ENCODE assay signal across 30 cellular contexts in the genomic region with DNA sequence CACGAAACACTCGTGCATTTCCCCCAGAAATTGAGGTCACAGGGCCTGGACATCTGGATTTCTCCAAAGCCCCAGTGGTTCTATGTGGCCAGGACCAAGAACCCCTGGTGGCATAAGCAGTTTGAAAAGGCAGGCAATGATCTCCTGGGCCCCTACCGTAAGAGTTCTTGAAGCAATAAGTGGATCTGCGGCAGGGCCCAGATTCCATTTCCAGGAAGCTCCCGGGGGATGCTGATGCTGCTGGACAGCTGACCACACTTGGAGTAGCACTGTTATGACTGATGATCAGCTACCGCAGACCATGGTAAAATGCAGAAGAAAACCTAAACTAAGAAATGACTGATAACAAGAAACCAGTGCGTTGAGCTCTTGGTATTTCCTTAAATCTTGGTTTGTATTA.
"Had no signal": no experiment of that assay in that cellular context is flagged by ENCODE, and none has a peak within 500 bp of the region (broad histone marks: within the 10 kb centered on the region; RNA-seq: fewer than 3 reads in every experiment).

No MANE protein-coding gene starts in this region.

- H3K4me1 ChIP-seq: breast epithelium had no signal

- H3K27ac Mint-ChIP-seq: activated CD4-positive, alpha-beta memory T cell treated with anti-CD3 and anti-CD28 coated beads for 36 hours; activated CD4-positive, alpha-beta T cell treated with anti-CD3 and anti-CD28 coated beads for 36 hours; activated CD4-positive, alpha-beta T cell treated with anti-CD3 and anti-CD28 coated beads, Interleukin-2, amount 10 ng/mL, durations not matched to agents 24 days and 14 days; activated naive CD4-positive, alpha-beta T cell treated with anti-CD3 and anti-CD28 coated beads, Interleukin-2, amount 50 U/mL, for 24 hours; activated naive CD8-positive, alpha-beta T cell treated with anti-CD3 and anti-CD28 coated beads for 36 hours; activated naive CD8-positive, alpha-beta T cell treated with anti-CD3 and anti-CD28 coated beads, Interleukin-2, amount 50 U/mL, for 24 hours; activated T-helper 1 cell treated with anti-CD3 and anti-CD28 coated beads, Interleukin-12 subunit alpha, Interleukin-12 subunit beta, Interleukin-2, Interleukin-4 antibody, amounts not matched to agents 30 ng/mL and 10 ng/mL and 1 ng/mL, durations not matched to agents 14 hours and 24 hours and 36 hours; activated T-helper 2 cell treated with anti-CD3 and anti-CD28 coated beads, Interferon-gamma antibody, Interleukin-2, Interleukin-4, amounts not matched to agents 10 μg/mL and 5 μg/mL and 100 μg/mL, durations not matched to agents 14 hours and 24 hours and 36 hours; brain had no signal

- H3K4me3 Mint-ChIP-seq: activated CD4-positive, alpha-beta memory T cell treated with anti-CD3 and anti-CD28 coated beads for 36 hours; activated CD4-positive, alpha-beta T cell treated with anti-CD3 and anti-CD28 coated beads for 36 hours; activated CD4-positive, alpha-beta T cell treated with anti-CD3 and anti-CD28 coated beads, Interleukin-2, amount 10 ng/mL, durations not matched to agents 24 days and 14 days; activated naive CD4-positive, alpha-beta T cell treated with anti-CD3 and anti-CD28 coated beads for 36 hours; activated naive CD4-positive, alpha-beta T cell treated with anti-CD3 and anti-CD28 coated beads, Interleukin-2, amount 50 U/mL, for 24 hours; activated naive CD8-positive, alpha-beta T cell treated with anti-CD3 and anti-CD28 coated beads for 36 hours; activated naive CD8-positive, alpha-beta T cell treated with anti-CD3 and anti-CD28 coated beads, Interleukin-2, amount 50 U/mL, for 24 hours; activated T-cell treated with anti-CD3 and anti-CD28 coated beads, Interleukin-2, amount 50 U/mL, for 4 hours; activated T-helper 1 cell treated with anti-CD3 and anti-CD28 coated beads, Interleukin-12 subunit alpha, Interleukin-12 subunit beta, Interleukin-2, Interleukin-4 antibody, amounts not matched to agents 30 ng/mL and 10 ng/mL and 1 ng/mL, durations not matched to agents 14 hours and 24 hours and 36 hours; brain; effector memory CD8-positive, alpha-beta T cell had no signal

- ATAC-seq: activated CD4-positive, alpha-beta T cell treated with anti-CD3 and anti-CD28 coated beads for 36 hours; activated naive CD8-positive, alpha-beta T cell treated with anti-CD3 and anti-CD28 coated beads, Interleukin-2, amount 50 U/mL, for 24 hours; activated T-cell treated with anti-CD3 and anti-CD28 coated beads, Interleukin-2, amount 50 U/mL, for 4 hours; effector memory CD8-positive, alpha-beta T cell; foreskin keratinocyte; gastrocnemius medialis had no signal

- H3K27me3 Mint-ChIP-seq: activated CD4-positive, alpha-beta memory T cell treated with anti-CD3 and anti-CD28 coated beads for 36 hours; activated CD4-positive, alpha-beta T cell treated with anti-CD3 and anti-CD28 coated beads for 36 hours; activated CD4-positive, alpha-beta T cell treated with anti-CD3 and anti-CD28 coated beads, Interleukin-2, amount 10 ng/mL, durations not matched to agents 24 days and 14 days; activated naive CD4-positive, alpha-beta T cell treated with anti-CD3 and anti-CD28 coated beads, Interleukin-2, amount 50 U/mL, for 24 hours; activated naive CD8-positive, alpha-beta T cell treated with anti-CD3 and anti-CD28 coated beads for 36 hours; activated naive CD8-positive, alpha-beta T cell treated with anti-CD3 and anti-CD28 coated beads, Interleukin-2, amount 50 U/mL, for 24 hours; brain; effector memory CD8-positive, alpha-beta T cell had no signal

- H3K27me3 ChIP-seq: adrenal gland, ascending aorta, esophagus squamous epithelium, foreskin keratinocyte, gastrocnemius medialis had no signal

- DNase-seq: activated CD4-positive, alpha-beta memory T cell treated with anti-CD3 and anti-CD28 coated beads for 36 hours; activated CD4-positive, alpha-beta T cell treated with anti-CD3 and anti-CD28 coated beads for 36 hours; activated CD4-positive, alpha-beta T cell treated with anti-CD3 and anti-CD28 coated beads, Interleukin-2, amount 10 ng/mL, durations not matched to agents 24 days and 14 days; activated CD4-positive, CD25-positive, alpha-beta regulatory T cell; activated CD4-positive, CD25-positive, alpha-beta regulatory T cell treated with anti-CD3 and anti-CD28 coated beads, Interleukin-2, amount 50 U/mL, for 72 hours; activated CD8-positive, alpha-beta memory T cell treated with anti-CD3 and anti-CD28 coated beads, Interleukin-2, amount 50 U/mL, for 48 hours; activated effector memory CD4-positive, alpha-beta T cell treated with anti-CD3 and anti-CD28 coated beads, Interleukin-2, amount 50 U/mL, for 16 hours; activated naive CD4-positive, alpha-beta T cell treated with anti-CD3 and anti-CD28 coated beads for 36 hours; activated naive CD8-positive, alpha-beta T cell treated with anti-CD3 and anti-CD28 coated beads for 36 hours; activated naive CD8-positive, alpha-beta T cell treated with anti-CD3 and anti-CD28 coated beads, Interleukin-2, amount 50 U/mL, for 24 hours; activated T-cell treated with anti-CD3 and anti-CD28 coated beads for 4 hours; activated T-cell treated with anti-CD3 and anti-CD28 coated beads, Interleukin-2, amount 50 U/mL, for 4 hours; adrenal gland; caudate nucleus; cortex of kidney; dermis blood vessel endothelial cell; effector CD4-positive, alpha-beta T cell; effector memory CD8-positive, alpha-beta T cell; erythroblast; esophagus squamous epithelium; foreskin keratinocyte; glutamatergic neuron; T-helper 2 cell had no signal

- H3K27ac ChIP-seq: adrenal gland, ascending aorta, breast epithelium, esophagus squamous epithelium, foreskin keratinocyte, gastrocnemius medialis had no signal

- H3K9me3 Mint-ChIP-seq: activated CD4-positive, alpha-beta memory T cell treated with anti-CD3 and anti-CD28 coated beads for 36 hours; activated CD4-positive, alpha-beta T cell treated with anti-CD3 and anti-CD28 coated beads, Interleukin-2, amount 10 ng/mL, durations not matched to agents 24 days and 14 days; activated naive CD4-positive, alpha-beta T cell treated with anti-CD3 and anti-CD28 coated beads for 36 hours; activated naive CD4-positive, alpha-beta T cell treated with anti-CD3 and anti-CD28 coated beads, Interleukin-2, amount 50 U/mL, for 24 hours; activated naive CD8-positive, alpha-beta T cell treated with anti-CD3 and anti-CD28 coated beads for 36 hours; activated naive CD8-positive, alpha-beta T cell treated with anti-CD3 and anti-CD28 coated beads, Interleukin-2, amount 50 U/mL, for 24 hours; activated T-cell treated with anti-CD3 and anti-CD28 coated beads, Interleukin-2, amount 50 U/mL, for 4 hours; activated T-helper 1 cell treated with anti-CD3 and anti-CD28 coated beads, Interleukin-12 subunit alpha, Interleukin-12 subunit beta, Interleukin-2, Interleukin-4 antibody, amounts not matched to agents 30 ng/mL and 10 ng/mL and 1 ng/mL, durations not matched to agents 14 hours and 24 hours and 36 hours; activated T-helper 2 cell treated with anti-CD3 and anti-CD28 coated beads, Interferon-gamma antibody, Interleukin-2, Interleukin-4, amounts not matched to agents 10 μg/mL and 5 μg/mL and 100 μg/mL, durations not matched to agents 14 hours and 24 hours and 36 hours; brain; effector memory CD8-positive, alpha-beta T cell had no signal

- H3K36me3 Mint-ChIP-seq: activated naive CD4-positive, alpha-beta T cell treated with anti-CD3 and anti-CD28 coated beads, Interleukin-2, amount 50 U/mL, for 24 hours had no signal

- H3K4me3 ChIP-seq: adrenal gland, ascending aorta, breast epithelium, esophagus squamous epithelium, gastrocnemius medialis had no signal

- H3K36me3 ChIP-seq: breast epithelium, gastrocnemius medialis had no signal

- H3K9me3 ChIP-seq: adrenal gland, ascending aorta, breast epithelium, esophagus squamous epithelium, gastrocnemius medialis had no signal
